8 cellular contexts compared by ENCODE assay signal in the genomic region with DNA sequence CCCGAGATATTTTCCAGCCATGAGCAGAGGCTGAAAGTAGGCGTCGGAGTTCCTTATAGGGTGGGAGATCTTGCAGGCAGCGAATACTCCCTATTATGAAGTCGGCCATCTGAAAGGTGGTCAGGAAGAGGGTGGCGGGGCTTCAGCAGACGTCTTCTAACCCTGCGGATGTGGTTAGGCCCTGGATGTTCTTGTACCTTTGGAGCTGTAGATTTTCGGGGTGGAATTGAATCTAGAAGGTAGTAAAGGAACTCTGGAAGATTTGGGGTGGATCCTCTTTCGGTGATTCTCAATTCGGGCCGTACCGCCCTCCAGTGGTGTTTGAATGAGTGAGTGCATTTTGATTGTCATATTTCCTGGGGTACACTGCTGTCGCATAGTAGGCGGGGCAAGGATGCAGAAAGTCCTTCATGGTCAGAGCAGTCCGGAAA. TPM values are rescaled to one million over a fixed set of nuclear protein-coding genes. Genes with fewer than 3 reads are reported as not detected.
DNase-seq lines count a peak whose midpoint lies in the region; ATAC-seq and TF ChIP-seq lines count a peak whose summit lies in the region.

No MANE protein-coding gene starts in this region.

- H3K36me3 Mint-ChIP-seq in activated T-cell treated with anti-CD3 and anti-CD28 coated beads, Interleukin-2, amount 50 U/mL, for 4 hours (ENCODE audit: insufficient read depth), result peaks cover 11% of the 10 kb centered on the region
- H3K36me3 Mint-ChIP-seq in nephron (ENCODE audit: low read depth), result peaks cover 13% of the 10 kb centered on the region

- no peaks in the 10 kb centered on the region for H3K36me3 ChIP-seq in stomach

- no peak overlapping the region for H3K4me3 Mint-ChIP-seq in activated T-cell treated with anti-CD3 and anti-CD28 coated beads, Interleukin-2, amount 50 U/mL, for 4 hours
- H3K4me3 Mint-ChIP-seq in nephron, result no peak overlapping the region

- peak overlapping the region; percentile 63 to 95 (median 82) for H3K4me3 ChIP-seq in stomach

- no peak for TF ChIP-seq POLR2A in stomach (IDR thresholded peaks at IDR 0.05)

- H3K27me3 ChIP-seq in stomach, result no peaks in the 10 kb centered on the region

- DNase-seq in DMS79 treated with DMSO at 0.1 percent for 48 hours (lab: John Stamatoyannopoulos, UW) (peak; percentile 79), HuH-7.5 (ENCODE audit: low spot score) (peak; percentile 44), OCI-M2 (lab: John Stamatoyannopoulos, UW; ENCODE audit: unreplicated experiment) (peak; percentile 52), fibroblast of gingiva (ENCODE audit: low read depth) (peak; percentile 37), stomach (peak; percentile 36)
- DNase-seq in activated T-cell treated with anti-CD3 and anti-CD28 coated beads, Interleukin-2, amount 50 U/mL, for 4 hours, result peak; percentile 50

- no peak overlapping the region for H3K27ac Mint-ChIP-seq in nephron

- TF ChIP-seq EP300 in stomach (IDR thresholded peaks at IDR 0.05), result no peak

- H3K4me1 Mint-ChIP-seq in activated T-cell treated with anti-CD3 and anti-CD28 coated beads, Interleukin-2, amount 50 U/mL, for 4 hours (ENCODE audit: low read depth), result peaks cover 19% of the 10 kb centered on the region
- peaks cover 12% of the 10 kb centered on the region for H3K4me1 Mint-ChIP-seq in nephron

- H3K27ac ChIP-seq in stomach, result peak overlapping the region; percentile 85 to 95 (median 92)

- ATAC-seq in GM21576 (IDR thresholded peaks at IDR 0.05; ENCODE audit: unreplicated experiment), result peak; percentile 68
- ATAC-seq in activated T-cell treated with anti-CD3 and anti-CD28 coated beads, Interleukin-2, amount 50 U/mL, for 4 hours, result peak; percentile 64 to 74

- peaks cover 2% of the 10 kb centered on the region for H3K27me3 Mint-ChIP-seq in activated T-cell treated with anti-CD3 and anti-CD28 coated beads, Interleukin-2, amount 50 U/mL, for 4 hours (ENCODE audit: low read depth)
- H3K27me3 Mint-ChIP-seq in nephron (ENCODE audit: low read depth), result no peaks in the 10 kb centered on the region

- H3K9me3 Mint-ChIP-seq in activated T-cell treated with anti-CD3 and anti-CD28 coated beads, Interleukin-2, amount 50 U/mL, for 4 hours, result no peaks in the 10 kb centered on the region
- no peaks in the 10 kb centered on the region for H3K9me3 Mint-ChIP-seq in nephron

- peak; percentile 31 to 63 (median 58) for TF ChIP-seq CTCF in nephron (IDR thresholded peaks at IDR 0.05; ENCODE audit: unreplicated experiment in 3 of 3)
- peak in 3 of 7 experiments; percentile 20 to 34 (median 29) for TF ChIP-seq CTCF in stomach (IDR thresholded peaks at IDR 0.05)

- peaks cover 11 to 34% (median 22%) of the 10 kb centered on the region in 4 donors for H3K4me1 ChIP-seq in stomach

- intact Hi-C loops in stomach (cut with DNase I; ENCODE audit: low total_unique reads), result no loop called here

- WGBS in stomach, 5 donors, result 0 to 1% (median 0%) methylated on average over 16 of the region's 16 CpGs

- H3K9me3 ChIP-seq in stomach, result no peaks in the 10 kb centered on the region

RNA-seq across cellular contexts. Expression of a gene that starts 0.6 kb away (rescaled TPM):
- total RNA-seq in activated T-cell treated with anti-CD3 and anti-CD28 coated beads, Interleukin-2, amount 50 U/mL, for 4 hours, result 100 to 1,000 TPM; 102 to 128 (median 125) TPM
- 10 to 100 TPM; 13.4 to 63.4 (median 29.1) TPM for total RNA-seq in stomach
- polyA plus RNA-seq in stomach, result 10 to 100 TPM; 11.9 to 35.0 (median 16.3) TPM

RNA-seq across cellular contexts. Expression of a gene that starts 48.5 kb away (rescaled TPM):
- total RNA-seq in activated T-cell treated with anti-CD3 and anti-CD28 coated beads, Interleukin-2, amount 50 U/mL, for 4 hours, result 10 to 100 TPM; 14.2 to 17.3 (median 15.7) TPM
- total RNA-seq in stomach, result 10 to 100 TPM in 4 of 5 donors, 1 to 10 TPM in 1; 4.6 to 50.2 (median 18.3) TPM
- 1 to 10 TPM; 4.7 to 6.3 (median 5.5) TPM for polyA plus RNA-seq in stomach

Comparison
In these comparisons a context has a peak if more than half of its experiments do, and no peak if none do; other contexts are left out.
1. Peak in every context shown above with its lines: DNase-seq, ATAC-seq, H3K4me3 ChIP-seq and H3K27ac ChIP-seq.